In the genomic region with DNA sequence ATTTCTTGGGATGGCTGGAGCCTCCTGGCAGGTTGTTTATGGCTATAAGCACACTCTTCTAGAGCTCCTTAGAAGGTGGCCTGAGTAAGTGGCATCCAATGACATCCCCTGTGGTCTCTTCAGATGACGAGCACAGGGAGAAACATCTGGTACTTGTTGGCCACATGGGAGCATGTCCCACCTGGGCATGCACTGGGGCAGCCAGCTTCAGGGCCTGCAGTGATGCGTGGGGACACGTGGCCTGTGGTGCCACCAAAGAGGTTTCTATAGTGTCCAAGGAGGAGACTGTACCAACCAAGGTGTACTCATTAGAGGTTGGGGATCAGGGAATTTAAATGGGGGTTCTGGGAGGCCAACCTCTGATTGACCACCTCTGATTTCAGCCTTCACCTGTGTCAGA, we compare ENCODE assay signal across 25 cellular contexts.
A peak's percentile ranks its signal among the peaks of the same experiment; 100 is the strongest.
DNase-seq lines count a peak whose midpoint lies in the region; ATAC-seq and FAIRE-seq lines count a peak whose summit lies in the region.
"Had no signal": no experiment of that assay in that cellular context is flagged by ENCODE, and none has a peak within 500 bp of the region (broad histone marks: within the 10 kb centered on the region; RNA-seq: fewer than 3 reads in every experiment).

No MANE protein-coding gene starts in this region.

- no peaks in the 10 kb centered on the region for H3K36me3 ChIP-seq in BLaER1 treated with 17β-estradiol and CSF1 and Interleukin-3, amounts not matched to agents 10 nM and 100 nM
- no peaks in the 10 kb centered on the region for H3K36me3 ChIP-seq in mesenchymal stem cell (ENCODE audit: control insufficient read depth in 1 of 2, insufficient read depth in 2 of 2, low read depth in 1 of 2, low read length in 2 of 2)
- H3K36me3 ChIP-seq: BE2C had no signal

- peaks cover 0 to 3% (median 0%) of the 10 kb centered on the region in 11 experiments; a peak in 3 of 22 replicates for H3K9me3 ChIP-seq in BLaER1 treated with 17β-estradiol and CSF1 and Interleukin-3, amounts not matched to agents 10 nM and 100 nM (replicated peaks in 1 of 11)
- no peaks in the 10 kb centered on the region for H3K9me3 ChIP-seq in mesenchymal stem cell (ENCODE audit: control insufficient read depth, low read length)
- H3K9me3 ChIP-seq: BE2C had no signal

- peak; percentile 42 for FAIRE-seq in urothelium cell line (lab: Jason Lieb, UNC)
- FAIRE-seq: A204.1, GM12878, GM12892, GM18507 had no signal

- no peak overlapping the region for H2BK5ac ChIP-seq in mesenchymal stem cell (ENCODE audit: low read depth, low read length, poor library complexity, severe bottlenecking)

- no peak overlapping the region for H3K14ac ChIP-seq in mesenchymal stem cell (ENCODE audit: low read length in 2 of 2)

- ATAC-seq in GM18867 (IDR thresholded peaks at IDR 0.05; ENCODE audit: unreplicated experiment) (no peak), GM18870 (IDR thresholded peaks at IDR 0.05; ENCODE audit: unreplicated experiment) (no peak)
- ATAC-seq: GM12878 had no signal

- no peaks in the 10 kb centered on the region for H3K27me3 ChIP-seq in BLaER1 treated with 17β-estradiol and CSF1 and Interleukin-3, amounts not matched to agents 10 nM and 100 nM
- H3K27me3 ChIP-seq in mesenchymal stem cell (ENCODE audit: control insufficient read depth in 1 of 2, insufficient read depth in 1 of 2, low read length in 2 of 2): no peaks in the 10 kb centered on the region
- H3K27me3 ChIP-seq: BE2C had no signal

- peak overlapping the region in 6 of 11 experiments; percentile 7 to 49 (median 21); a peak in 6 of 22 replicates for H3K4me2 ChIP-seq in BLaER1 treated with 17β-estradiol and CSF1 and Interleukin-3, amounts not matched to agents 10 nM and 100 nM
- H3K4me2 ChIP-seq in mesenchymal stem cell (ENCODE audit: low read length, poor library complexity, severe bottlenecking): no peak overlapping the region

- no peak overlapping the region for H2AFZ ChIP-seq in mesenchymal stem cell (ENCODE audit: low read depth, low read length)

- WGBS in mesenchymal stem cell: 91% methylated on average over 3 of the region's 3 CpGs

- H3K79me1 ChIP-seq in mesenchymal stem cell (replicated peaks; ENCODE audit: low read length, poor library complexity, severe bottlenecking): no peaks in the 10 kb centered on the region

- no peak overlapping the region for H4K8ac ChIP-seq in mesenchymal stem cell (ENCODE audit: low read length)

- H4K91ac ChIP-seq in mesenchymal stem cell (ENCODE audit: low read length): peak overlapping the region; percentile 53

- no peak overlapping the region for H3K9ac ChIP-seq in BLaER1 treated with 17β-estradiol and CSF1 and Interleukin-3, amounts not matched to agents 10 nM and 100 nM
- H3K9ac ChIP-seq in mesenchymal stem cell (ENCODE audit: low read length): no peak overlapping the region

- no peak overlapping the region for H2BK12ac ChIP-seq in mesenchymal stem cell (ENCODE audit: low read length in 2 of 2)

- H4K20me1 ChIP-seq in BLaER1 treated with 17β-estradiol and CSF1 and Interleukin-3, amounts not matched to agents 10 nM and 100 nM: no peaks in the 10 kb centered on the region

- no peak overlapping the region for H2AK5ac ChIP-seq in mesenchymal stem cell (ENCODE audit: low read length, severe bottlenecking)

- H2BK15ac ChIP-seq in mesenchymal stem cell (ENCODE audit: low read depth, poor library complexity, severe bottlenecking): no peak overlapping the region

- no peak overlapping the region for H3K23ac ChIP-seq in mesenchymal stem cell (ENCODE audit: low read length in 2 of 2)

- no peak overlapping the region for H2BK120ac ChIP-seq in mesenchymal stem cell (ENCODE audit: low read depth, low read length)

- H3K4ac ChIP-seq in mesenchymal stem cell (ENCODE audit: low read depth in 1 of 2, low read length in 2 of 2): no peak overlapping the region

- no peak for DNase-seq in mesenchymal stem cell
- DNase-seq in urothelium cell line (ENCODE audit: low spot score): no peak
- DNase-seq in medulla oblongata (ENCODE audit: extremely low spot score): no peak
- DNase-seq: 8988T; ACHN; BE2C; C1 segment of cervical spinal cord; CD4-positive, alpha-beta memory T cell; CD4-positive, CD25-positive, alpha-beta regulatory T cell; CD8-positive, alpha-beta memory T cell; COR-L47; DMS 273 treated with DMSO at 0.1 percent for 48 hours; DMS153; DMS53; DMS79; DND-41; EL; GDM1 had no signal

- H3K27ac ChIP-seq in BLaER1 treated with 17β-estradiol and CSF1 and Interleukin-3, amounts not matched to agents 10 nM and 100 nM: no peak overlapping the region
- no peak overlapping the region for H3K27ac ChIP-seq in mesenchymal stem cell (ENCODE audit: low read length, poor library complexity, severe bottlenecking)

- H3K18ac ChIP-seq in mesenchymal stem cell (ENCODE audit: low read depth in 1 of 2, low read length in 2 of 2): no peak overlapping the region

- no peak overlapping the region for H3K4me3 ChIP-seq in BLaER1 treated with 17β-estradiol and CSF1 and Interleukin-3, amounts not matched to agents 10 nM and 100 nM
- no peak overlapping the region for H3K4me3 ChIP-seq in mesenchymal stem cell (ENCODE audit: insufficient read depth in 1 of 2, low read depth in 1 of 2, low read length in 2 of 2)
- H3K4me3 ChIP-seq: GM12878 had no signal

- H3K4me1 ChIP-seq in BLaER1 treated with 17β-estradiol and CSF1 and Interleukin-3, amounts not matched to agents 10 nM and 100 nM: peaks cover 0 to 12% (median 7%) of the 10 kb centered on the region in 10 experiments; a peak in 9 of 20 replicates
- H3K4me1 ChIP-seq in mesenchymal stem cell (ENCODE audit: control insufficient read depth, insufficient read depth, low read depth, low read length): no peaks in the 10 kb centered on the region
- H3K4me1 ChIP-seq: BE2C had no signal
